Comparison of ENCODE assay signal across 1 cellular context in genomic region chr5:82364497-82364896, GRCh38.
TF ChIP-seq lines count a peak whose summit lies in the region.

No MANE protein-coding gene starts in this region.

TF ChIP-seq in H1, 55 proteins besides CTCF, POLR2A, EP300 and RAD21:
- TF ChIP-seq ZNF274 (IDR thresholded peaks at IDR 0.05; ENCODE audit: borderline replicate concordance, extremely low read depth, low read length) (peak; percentile 13; the same call in 1 of the 2 replicates), CHD1 (IDR thresholded peaks at IDR 0.05; ENCODE audit: low read depth, low read length) (no peak), CBX8 (IDR thresholded peaks at IDR 0.05; ENCODE audit: borderline replicate concordance, low read depth, low read length) (no peak), NANOG (IDR thresholded peaks at IDR 0.05; ENCODE audit: insufficient read depth, low read depth, low read length, poor library complexity, severe bottlenecking) (no peak)
